ENCODE assay signal across 9 cellular contexts in the genomic region with DNA sequence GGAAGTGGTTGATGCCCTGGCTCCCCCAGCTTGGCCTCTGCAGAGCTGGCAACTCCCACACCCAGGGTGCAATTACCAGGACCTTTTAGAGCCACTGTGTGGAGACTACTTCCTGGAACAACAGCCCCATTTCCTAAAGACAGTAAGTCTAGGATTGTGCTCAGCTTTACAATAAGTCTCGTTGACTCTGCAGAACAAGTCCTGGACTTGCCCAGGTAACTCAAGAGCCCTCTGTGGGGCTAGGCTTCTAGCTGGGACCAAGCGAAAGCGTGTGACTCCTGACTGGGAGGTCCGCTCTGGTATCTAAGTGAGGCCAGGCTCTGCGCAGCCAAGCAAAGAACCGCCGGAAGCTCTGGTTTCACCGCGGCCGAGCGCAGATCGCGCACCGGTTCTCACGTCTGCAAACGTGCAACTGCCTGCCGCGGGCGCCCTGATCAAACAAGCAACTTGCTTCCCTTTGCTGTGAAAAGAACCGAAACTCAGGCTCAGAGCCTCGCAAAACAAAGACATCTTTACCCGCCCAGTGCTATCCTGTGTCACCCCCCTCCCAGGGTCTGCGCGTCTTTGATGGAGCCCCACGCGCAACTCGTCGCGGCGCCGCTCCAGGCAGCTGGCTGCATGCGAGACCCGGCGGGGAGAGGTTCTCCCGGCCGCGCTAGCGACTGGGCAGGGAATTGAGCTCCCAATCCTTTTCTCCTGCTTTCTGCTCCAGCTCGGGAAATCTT. TPM values are rescaled to one million over a fixed set of nuclear protein-coding genes. Genes with fewer than 3 reads are reported as not detected.
DNase-seq lines count a peak whose midpoint lies in the region; ATAC-seq and TF ChIP-seq lines count a peak whose summit lies in the region.
"Had no signal": no experiment of that assay in that cellular context is flagged by ENCODE, and none has a peak within 500 bp of the region (broad histone marks: within the 10 kb centered on the region; RNA-seq: fewer than 3 reads in every experiment).

No MANE protein-coding gene starts in this region.

- peak; percentile 84 for ATAC-seq in natural killer cell treated with Interleukin-12 subunit alpha and Interleukin-12 subunit beta and Interleukin-15 and Interleukin-18, amount 100 ng/mL, for 72 hours

- H3K36me3 Mint-ChIP-seq in natural killer cell treated with Interleukin-12 subunit alpha and Interleukin-12 subunit beta and Interleukin-15 and Interleukin-18, amount 100 ng/mL, for 72 hours, result no peaks in the 10 kb centered on the region

- no peaks in the 10 kb centered on the region for H3K9me3 Mint-ChIP-seq in natural killer cell treated with Interleukin-12 subunit alpha and Interleukin-12 subunit beta and Interleukin-15 and Interleukin-18, amount 100 ng/mL, for 72 hours

- peaks cover 20 to 24% of the 10 kb centered on the region in 2 donors for H3K4me1 Mint-ChIP-seq in natural killer cell treated with Interleukin-12 subunit alpha and Interleukin-12 subunit beta and Interleukin-15 and Interleukin-18, amount 100 ng/mL, for 72 hours (ENCODE audit: low read depth in 2 of 2)

- H2AFZ ChIP-seq in GM23248, result peak overlapping the region; percentile 87

- H3K36me3 ChIP-seq in GM23248 (ENCODE audit: low read depth), result no peaks in the 10 kb centered on the region

- H3F3A ChIP-seq in GM23248 (ENCODE audit: insufficient read depth), result no peaks in the 10 kb centered on the region; the same call in 1 of the 2 replicates

- H3K4me3 Mint-ChIP-seq in natural killer cell treated with Interleukin-12 subunit alpha and Interleukin-12 subunit beta and Interleukin-15 and Interleukin-18, amount 100 ng/mL, for 72 hours, result peak overlapping the region; percentile 75

- H3K79me2 ChIP-seq in GM23248 (ENCODE audit: insufficient read depth), result peaks cover 2% of the 10 kb centered on the region; the same call in 1 of the 2 replicates

- no peak for TF ChIP-seq CTCF in epithelial cell of esophagus (IDR thresholded peaks at IDR 0.05; ENCODE audit: insufficient read depth, low read depth, low read length, missing control alignments)

- H3K4me2 ChIP-seq in GM23248 (ENCODE audit: unreplicated experiment), result peak overlapping the region; percentile 77

- no peaks in the 10 kb centered on the region for H3K27me3 Mint-ChIP-seq in natural killer cell treated with Interleukin-12 subunit alpha and Interleukin-12 subunit beta and Interleukin-15 and Interleukin-18, amount 100 ng/mL, for 72 hours

- H3K4me3 ChIP-seq in GM23248 (peak overlapping the region; percentile 68), epithelial cell of esophagus (ENCODE audit: low read length) (peak overlapping the region; percentile 29)

- no peaks in the 10 kb centered on the region; the same call in 1 of the 2 replicates for H3K4me1 ChIP-seq in GM23248 (ENCODE audit: insufficient read depth)

- H3K27ac Mint-ChIP-seq in natural killer cell treated with Interleukin-12 subunit alpha and Interleukin-12 subunit beta and Interleukin-15 and Interleukin-18, amount 100 ng/mL, for 72 hours, result peak overlapping the region in 1 of 2 donors; percentile 25

- no peaks in the 10 kb centered on the region for H3K27me3 ChIP-seq in GM23248 (replicated peaks; ENCODE audit: insufficient read depth)

- H3K9me2 ChIP-seq in GM23248 (ENCODE audit: insufficient read depth), result no peaks in the 10 kb centered on the region

- WGBS in GM23248 (ENCODE audit: low coverage in 1 of 2, low lambda C conversion rate in 2 of 2, missing lambda C conversion rate in 2 of 2), 2 experiments, result 6 to 7% methylated on average over 39 of the region's 39 CpGs

- DNase-seq in DMS 273 (lab: John Stamatoyannopoulos, UW; ENCODE audit: unreplicated experiment) (peak; percentile 39), DMS 273 treated with DMSO at 0.1 percent for 48 hours (lab: John Stamatoyannopoulos, UW) (no peak), GM23248 (peak; percentile 78), M059J (ENCODE audit: low read depth) (peak; percentile 71), UCSD-AML1 (lab: John Stamatoyannopoulos, UW; ENCODE audit: unreplicated experiment) (peak; percentile 87), epithelial cell of esophagus (ENCODE audit: low read depth) (peak; percentile 94), NCI-H82 treated with DMSO at 0.1 percent for 48 hours (lab: John Stamatoyannopoulos, UW; ENCODE audit: unreplicated experiment) (no peak)
- peak; percentile 72 for DNase-seq in natural killer cell treated with Interleukin-12 subunit alpha and Interleukin-12 subunit beta and Interleukin-15 and Interleukin-18, amount 100 ng/mL, for 72 hours (ENCODE audit: low spot score)

- no peak overlapping the region for H3K27ac ChIP-seq in GM23248
- H3K27ac ChIP-seq: 22Rv1 had no signal

- no peaks in the 10 kb centered on the region for H3K9me3 ChIP-seq in GM23248 (ENCODE audit: low read depth)

- H3K9ac ChIP-seq in GM23248, result peak overlapping the region; percentile 39

- no peaks in the 10 kb centered on the region for H4K20me1 ChIP-seq in GM23248 (ENCODE audit: insufficient read depth)

- in situ Hi-C loops in GM23248 (cut with MboI), result no loop called here

RNA-seq across cellular contexts. Expression of a gene that starts 4.4 kb away (rescaled TPM):
- 16.3 and 32.0 TPM in 2 replicates for total RNA-seq in GM23248 (2014; rRNA removed; shearing (Covaris generic))
- 143 and 147 TPM in 2 replicates for polyA plus RNA-seq in GM23248 (2016; fragmentation: Nextera tagmentation; extraction: Ambion mirVana)
- 55.3 and 69.1 TPM in 2 replicates for total RNA-seq in M059J (2014; rRNA removed; shearing (Covaris generic))
- total RNA-seq in natural killer cell treated with Interleukin-12 subunit alpha and Interleukin-12 subunit beta and Interleukin-15 and Interleukin-18, amount 100 ng/mL, for 72 hours, result 1 to 10 TPM; 2.7 to 6.8 TPM

Comparison
In these comparisons a context has a peak if more than half of its experiments do, and no peak if none do; other contexts are left out.
1. DNase-seq: peak in DMS 273 (single experiment), GM23248 (single experiment), M059J (single experiment), UCSD-AML1 (single experiment), epithelial cell of esophagus (single experiment) and natural killer cell treated with Interleukin-12 subunit alpha and Interleukin-12 subunit beta and Interleukin-15 and Interleukin-18, amount 100 ng/mL, for 72 hours (single experiment); none in DMS 273 treated with DMSO at 0.1 percent for 48 hours (single experiment) and NCI-H82 treated with DMSO at 0.1 percent for 48 hours (single experiment).